17 cellular contexts compared by ENCODE assay signal in the genomic region with DNA sequence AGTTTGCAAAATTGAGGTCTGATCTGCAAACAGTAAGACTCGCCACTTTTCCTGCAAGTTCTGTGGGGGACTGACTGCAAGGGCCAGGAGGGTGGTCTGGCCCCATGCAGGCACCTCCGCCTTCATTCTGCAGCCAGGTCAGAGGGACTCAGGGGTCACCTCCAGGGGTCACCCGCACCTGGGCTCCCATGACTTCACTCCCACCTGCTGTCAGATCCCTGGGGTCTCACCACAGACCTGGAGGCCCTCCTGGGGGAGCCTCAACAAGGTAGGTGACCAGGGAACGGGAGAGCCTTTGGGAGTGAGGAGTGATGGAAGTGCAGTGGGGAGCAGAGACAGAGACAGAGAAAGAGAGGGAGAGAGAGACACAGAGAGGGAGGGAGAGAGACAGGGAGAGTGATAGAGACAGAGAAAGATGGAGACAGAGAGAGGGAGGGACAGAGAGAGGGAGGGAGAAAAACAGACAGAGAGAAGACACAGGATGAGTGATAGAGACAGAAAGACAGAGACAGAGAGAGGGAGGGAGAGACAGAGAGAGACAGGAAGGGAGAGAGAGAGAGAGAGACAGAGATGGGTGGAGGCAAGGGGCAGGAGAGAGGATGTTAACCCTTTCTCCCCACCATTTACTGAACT. TPM values are rescaled to one million over a fixed set of nuclear protein-coding genes. Genes with fewer than 3 reads are reported as not detected.
DNase-seq lines count a peak whose midpoint lies in the region; ATAC-seq and TF ChIP-seq lines count a peak whose summit lies in the region.
"Had no signal": no experiment of that assay in that cellular context is flagged by ENCODE, and none has a peak within 500 bp of the region (broad histone marks: within the 10 kb centered on the region; RNA-seq: fewer than 3 reads in every experiment).

No MANE protein-coding gene starts in this region.

- H3K4me3 ChIP-seq in Panc1 (ENCODE audit: low read depth in 2 of 2, low read length in 2 of 2): no peak overlapping the region

- BruUV-seq in Panc1 (replicated peaks; lab: Mats Ljungman, UMichigan): no TSS peak

- H3K36me3 Mint-ChIP-seq in glutamatergic neuron (ENCODE audit: unreplicated experiment) (peaks cover 10% of the 10 kb centered on the region), endothelial cell (ENCODE audit: low read depth, unreplicated experiment) (peaks cover 8% of the 10 kb centered on the region)

- DNase-seq in left cardiac atrium: peak; percentile 2
- no peak for DNase-seq in Right ventricle myocardium superior
- no peak for DNase-seq in Panc1 (ENCODE audit: low read depth, low spot score)
- no peak for DNase-seq in glutamatergic neuron
- no peak for DNase-seq in GM10248 (ENCODE audit: extremely low spot score)
- DNase-seq in endothelial cell (ENCODE audit: low spot score): no peak
- no peak for DNase-seq in T-helper 2 cell
- DNase-seq: ACHN; C1 segment of cervical spinal cord; CD4-positive, alpha-beta T cell; DMS153; DMS79 treated with DMSO at 0.1 percent for 48 hours; GDM1 had no signal

- H3K4me1 Mint-ChIP-seq in glutamatergic neuron (ENCODE audit: low read depth, unreplicated experiment): peaks cover 8% of the 10 kb centered on the region
- no peaks in the 10 kb centered on the region for H3K4me1 Mint-ChIP-seq in endothelial cell (ENCODE audit: unreplicated experiment)

- no peak for ATAC-seq in left cardiac atrium
- ATAC-seq in Right ventricle myocardium superior (ENCODE audit: poor library complexity): no peak
- no peak for ATAC-seq in Panc1
- ATAC-seq: HCT116 had no signal

- H3K9me3 ChIP-seq in Panc1 (ENCODE audit: control insufficient read depth, insufficient read depth, low read depth, low read length): no peaks in the 10 kb centered on the region

- H3K27ac ChIP-seq in Panc1 (ENCODE audit: low read length): peak overlapping the region; percentile 62

- CTCF ChIA-PET in Panc1 (lab: Charles Lee): no interaction called here
- CTCF ChIA-PET in GM10248 (lab: Yijun Ruan, JAX): no interaction called here

- H3K27me3 Mint-ChIP-seq in glutamatergic neuron (ENCODE audit: unreplicated experiment) (peaks cover 17% of the 10 kb centered on the region), endothelial cell (ENCODE audit: unreplicated experiment) (peaks cover 11% of the 10 kb centered on the region)

- H3K27ac Mint-ChIP-seq in glutamatergic neuron (ENCODE audit: unreplicated experiment) (peak overlapping the region; percentile 13), endothelial cell (ENCODE audit: unreplicated experiment) (no peak overlapping the region)
- H3K27ac Mint-ChIP-seq: CD4-positive, alpha-beta T cell had no signal

- TF ChIP-seq CTCF in Panc1 (IDR thresholded peaks at IDR 0.05): no peak
- no peak for TF ChIP-seq CTCF in glutamatergic neuron (IDR thresholded peaks at IDR 0.05; ENCODE audit: partially characterized antibody, unreplicated experiment)
- TF ChIP-seq CTCF in GM10248 (IDR thresholded peaks at IDR 0.05; ENCODE audit: control extremely low read depth, extremely low read depth, low read depth, missing control alignments): no peak
- TF ChIP-seq CTCF in endothelial cell (IDR thresholded peaks at IDR 0.05; ENCODE audit: unreplicated experiment): no peak

- no peak overlapping the region for H3K4me3 Mint-ChIP-seq in glutamatergic neuron (ENCODE audit: unreplicated experiment)
- H3K4me3 Mint-ChIP-seq in endothelial cell (ENCODE audit: unreplicated experiment): no peak overlapping the region
- H3K4me3 Mint-ChIP-seq: CD4-positive, alpha-beta T cell had no signal

- H3K9me3 Mint-ChIP-seq in glutamatergic neuron (ENCODE audit: unreplicated experiment) (peaks cover 16% of the 10 kb centered on the region), endothelial cell (ENCODE audit: unreplicated experiment) (no peaks in the 10 kb centered on the region)
- H3K9me3 Mint-ChIP-seq: CD4-positive, alpha-beta T cell had no signal

- intact Hi-C loops in left cardiac atrium (cut with DNase I) (loop anchor here in 1 of 2 donors (10.0 kb wide), 2 partner anchors 235 to 485 kb away; no protein-coding TSS in a partner anchor), Right ventricle myocardium superior (cut with DNase I) (no loop called here), Panc1 (cut with micrococcal nuclease; ENCODE audit: unreplicated experiment) (loop anchor here (10.0 kb wide), 1 partner anchor 85 kb away; no protein-coding TSS in a partner anchor)

- in situ Hi-C loops in Panc1 (cut with HindIII; ENCODE audit: low pct_unique_long_range_greater_than_20kb, low sequenced_read_pairs): no loop called here

- H3K36me3 ChIP-seq in Panc1 (ENCODE audit: control insufficient read depth, insufficient read depth, low read length): no peaks in the 10 kb centered on the region

- H3K4me1 ChIP-seq in Panc1 (ENCODE audit: control insufficient read depth, insufficient read depth, low read length): peaks cover 49% of the 10 kb centered on the region

- POLR2A ChIA-PET in Panc1 (lab: Charles Lee): no interaction called here
- POLR2A ChIA-PET in GM10248 (lab: Yijun Ruan, JAX): no interaction called here

- no peaks in the 10 kb centered on the region for H3K27me3 ChIP-seq in Panc1 (ENCODE audit: control insufficient read depth, insufficient read depth, low read length)

RNA-seq across cellular contexts. Expression of gene SLC6A19, which starts 41.5 kb away (rescaled TPM):
- not detected for total RNA-seq in left cardiac atrium
- total RNA-seq in Right ventricle myocardium superior: not detected
- 0.23 TPM for total RNA-seq in Panc1 (2021; ENCODE audit: unreplicated experiment)
- polyA plus RNA-seq in Panc1 (2012; ENCODE audit: insufficient read length): 0.44 TPM
- not detected for total RNA-seq in glutamatergic neuron (ENCODE audit: unreplicated experiment)
- total RNA-seq in endothelial cell (ENCODE audit: unreplicated experiment): not detected
- total RNA-seq: A172; CD4-positive, alpha-beta T cell; H4; HT-29 had no signal

RNA-seq across cellular contexts. Expression of gene SLC12A7, which starts 48.0 kb away (rescaled TPM):
- total RNA-seq in left cardiac atrium (10 to 100 TPM; 53.7 to 54.1 TPM), Right ventricle myocardium superior (172 TPM), Panc1 (2021; ENCODE audit: unreplicated experiment) (297 TPM), glutamatergic neuron (ENCODE audit: unreplicated experiment) (147 TPM), endothelial cell (ENCODE audit: unreplicated experiment) (24.5 TPM)
- polyA plus RNA-seq in Panc1 (2012; ENCODE audit: insufficient read length): 468 TPM
